6 cellular contexts compared by ENCODE assay signal in the genomic region with DNA sequence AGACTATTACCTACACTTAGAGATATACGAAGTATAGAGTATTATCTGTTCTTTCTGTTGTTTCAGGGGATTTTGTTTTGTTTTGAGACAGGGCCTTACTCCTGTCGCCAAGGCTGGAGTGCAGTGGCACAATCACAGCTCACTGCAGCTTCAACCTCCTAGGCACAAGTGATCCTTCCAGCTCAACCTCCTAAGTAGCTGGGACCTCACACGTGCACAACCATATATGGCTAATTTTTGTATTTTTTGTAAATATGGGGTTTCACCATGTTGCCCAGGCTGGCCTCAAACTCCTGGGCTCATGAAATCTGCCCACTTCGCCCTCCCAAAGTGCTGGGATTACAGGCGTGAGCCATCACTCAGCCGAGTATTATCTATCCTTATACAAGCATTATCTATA.
"Had no signal": no experiment of that assay in that cellular context is flagged by ENCODE, and none has a peak within 500 bp of the region (broad histone marks: within the 10 kb centered on the region; RNA-seq: fewer than 3 reads in every experiment).

No MANE protein-coding gene starts in this region.

- H3K27ac ChIP-seq: HL-60 had no signal

- H3K27ac Mint-ChIP-seq: GM23338, IgD-negative memory B cell had no signal

- H3K27me3 Mint-ChIP-seq: IgD-negative memory B cell had no signal

- H3K4me3 Mint-ChIP-seq: GM23338, H9, IgD-negative memory B cell had no signal

- ATAC-seq: GM23338, HepG2 had no signal

- DNase-seq: H9, HCEC 1CT had no signal

- H3K4me3 ChIP-seq: GM23338 had no signal
